Comparison of ENCODE assay signal across 24 cellular contexts in genomic region chr16:58472266-58472665, GRCh38. TPM values are rescaled to one million over a fixed set of nuclear protein-coding genes. Genes with fewer than 3 reads are reported as not detected.
DNase-seq lines count a peak whose midpoint lies in the region; ATAC-seq, FAIRE-seq and TF ChIP-seq lines count a peak whose summit lies in the region.
"Had no signal": no experiment of that assay in that cellular context is flagged by ENCODE, and none has a peak within 500 bp of the region (broad histone marks: within the 10 kb centered on the region; RNA-seq: fewer than 3 reads in every experiment).

No MANE protein-coding gene starts in this region.

- CTCF ChIA-PET in HepG2 (lab: Yijun Ruan, JAX; ENCODE audit: low intra/inter-chr PET ratio, low total read pairs), result no interaction called here
- CTCF ChIA-PET in T-cell (lab: Charles Lee), result no interaction called here

- no peak overlapping the region for H3K27ac Mint-ChIP-seq in endodermal cell
- H3K27ac Mint-ChIP-seq in T-cell, result no peak overlapping the region
- H3K27ac Mint-ChIP-seq: CD14-positive monocyte, GM23338 had no signal

- peaks cover 1 to 39% of the 10 kb centered on the region in 2 experiments; a peak in 2 of 5 replicates for H3K27me3 ChIP-seq in HepG2 (ENCODE audit: control insufficient read depth in 1 of 2, insufficient read depth in 2 of 2, low read length in 2 of 2)
- H3K27me3 ChIP-seq in right lobe of liver, result no peaks in the 10 kb centered on the region
- H3K27me3 ChIP-seq in endodermal cell (ENCODE audit: control insufficient read depth, insufficient read depth, low read length, poor library complexity, severe bottlenecking), result no peaks in the 10 kb centered on the region
- no peaks in the 10 kb centered on the region for H3K27me3 ChIP-seq in lung (ENCODE audit: control insufficient read depth, insufficient read depth)
- H3K27me3 ChIP-seq in upper lobe of right lung, result peaks cover 24% of the 10 kb centered on the region

- H3K36me3 ChIP-seq in HepG2 (replicated peaks in 1 of 2; ENCODE audit: control insufficient read depth in 1 of 2, insufficient read depth in 2 of 2, low read length in 2 of 2) (no peaks in the 10 kb centered on the region), right lobe of liver (no peaks in the 10 kb centered on the region), endodermal cell (ENCODE audit: control insufficient read depth, insufficient read depth, low read length) (peaks cover 8% of the 10 kb centered on the region), lung (ENCODE audit: control insufficient read depth in 2 of 2, insufficient read depth in 2 of 2, low read length in 2 of 2) (no peaks in the 10 kb centered on the region), upper lobe of right lung (no peaks in the 10 kb centered on the region)
- H3K36me3 ChIP-seq: SJSA1 had no signal

- H3K9me3 ChIP-seq in HepG2 (ENCODE audit: low read length) (no peaks in the 10 kb centered on the region), right lobe of liver (no peaks in the 10 kb centered on the region), endodermal cell (ENCODE audit: control insufficient read depth, low read length) (no peaks in the 10 kb centered on the region), lung (ENCODE audit: control insufficient read depth in 2 of 2, insufficient read depth in 1 of 2, low read length in 1 of 2) (no peaks in the 10 kb centered on the region), upper lobe of right lung (no peaks in the 10 kb centered on the region)
- H3K9me3 ChIP-seq: SJSA1 had no signal

- no TSS peak for BruUV-seq in HepG2 (replicated peaks; lab: Mats Ljungman, UMichigan)

- H3K9ac ChIP-seq in HepG2 (ENCODE audit: insufficient read depth, low read depth, low read length) (no peak overlapping the region), endodermal cell (ENCODE audit: extremely low read depth, low read length, poor library complexity, severe bottlenecking) (no peak overlapping the region)

- TF ChIP-seq POLR2A in HepG2 (IDR thresholded peaks at IDR 0.05; ENCODE audit: insufficient read depth in 1 of 2, low read depth in 2 of 2, low read length in 2 of 2) (no peak), right lobe of liver (IDR thresholded peaks at IDR 0.05) (no peak)

- TF ChIP-seq CTCF in HepG2 (CRISPR knock-in tag; IDR thresholded peaks at IDR 0.05) (no peak), right lobe of liver (IDR thresholded peaks at IDR 0.05) (no peak), endodermal cell (conservative IDR thresholded peaks at IDR 0.05) (no peak), lung (IDR thresholded peaks at IDR 0.05; ENCODE audit: control extremely low read depth, extremely low read depth) (no peak), upper lobe of right lung (IDR thresholded peaks at IDR 0.05) (no peak)

- H3K27me3 Mint-ChIP-seq in endodermal cell (ENCODE audit: insufficient read depth) (no peaks in the 10 kb centered on the region), T-cell (peaks cover 28 to 48% of the 10 kb centered on the region in 2 donors)

- FAIRE-seq in HepG2 (lab: Jason Lieb, UNC), result no peak
- FAIRE-seq: GM12878, K562 had no signal

- H3K79me2 ChIP-seq in HepG2 (ENCODE audit: insufficient read depth, low read length), result no peaks in the 10 kb centered on the region

- WGBS in HepG2 (ENCODE audit: low lambda C conversion rate), result 26% methylated on average over 9 of the region's 9 CpGs
- WGBS in right lobe of liver (ENCODE audit: insufficient coverage, low coverage, low lambda C conversion rate, missing lambda C conversion rate), result 60% methylated on average over 1 of the region's 9 CpGs
- WGBS in endodermal cell (ENCODE audit: insufficient coverage in 1 of 2, insufficient read length in 1 of 2), 2 experiments, result 90 to 98% methylated on average over 9 of the region's 9 CpGs
- 90 to 93% methylated on average over 9 of the region's 9 CpGs for WGBS in lung, 2 donors

- no peak overlapping the region for H3K4me2 ChIP-seq in HepG2 (ENCODE audit: low read depth, low read length)
- H3K4me2 ChIP-seq: GM23338 had no signal

- no peaks in the 10 kb centered on the region for H4K20me1 ChIP-seq in HepG2 (ENCODE audit: insufficient read depth, low read length)

- intact Hi-C loops in HepG2 (cut with micrococcal nuclease; ENCODE audit: unreplicated experiment), result no loop called here
- intact Hi-C loops in right lobe of liver (cut with DNase I), result no loop called here
- intact Hi-C loops in upper lobe of right lung (cut with DNase I), result loop anchor here (5.0 kb wide), 1 partner anchor 50 kb away; no protein-coding TSS in a partner anchor

- peaks cover 22% of the 10 kb centered on the region for H3K36me3 Mint-ChIP-seq in endodermal cell (ENCODE audit: low read depth)
- H3K36me3 Mint-ChIP-seq in T-cell, result no peaks in the 10 kb centered on the region
- H3K36me3 Mint-ChIP-seq: CD14-positive monocyte; CD8-positive, alpha-beta memory T cell had no signal

- H3K4me1 Mint-ChIP-seq in endodermal cell (peaks cover 50% of the 10 kb centered on the region), T-cell (no peaks in the 10 kb centered on the region)
- H3K4me1 Mint-ChIP-seq: CD14-positive monocyte; CD8-positive, alpha-beta memory T cell had no signal

- in situ Hi-C loops in HepG2 (cut with HindIII; ENCODE audit: extremely low pct_ligation_motif_present, low pct_unique_long_range_greater_than_20kb), result no loop called here

- POLR2A ChIA-PET in HepG2 (lab: Yijun Ruan, JAX) (no interaction called here), T-cell (lab: Charles Lee) (no interaction called here)

- peaks cover 5% of the 10 kb centered on the region for H3K9me3 Mint-ChIP-seq in endodermal cell
- no peaks in the 10 kb centered on the region for H3K9me3 Mint-ChIP-seq in T-cell
- H3K9me3 Mint-ChIP-seq: CD14-positive monocyte; CD8-positive, alpha-beta memory T cell; GM23338 had no signal

- TF ChIP-seq EP300 in HepG2 (IDR thresholded peaks at IDR 0.05; ENCODE audit: low read depth in 2 of 2, low read length in 2 of 2), result no peak
- TF ChIP-seq EP300 in HepG2 (CRISPR knock-in tag; IDR thresholded peaks at IDR 0.05; ENCODE audit: borderline replicate concordance), result no peak

- H3K4me1 ChIP-seq in HepG2 (ENCODE audit: insufficient read depth, low read length) (no peaks in the 10 kb centered on the region), right lobe of liver (no peaks in the 10 kb centered on the region), endodermal cell (ENCODE audit: control insufficient read depth, insufficient read depth, low read length) (peaks cover 22% of the 10 kb centered on the region), lung (ENCODE audit: control insufficient read depth in 2 of 2, insufficient read depth in 2 of 2, low read length in 2 of 2) (peaks cover 9 to 14% of the 10 kb centered on the region in 2 donors), upper lobe of right lung (no peaks in the 10 kb centered on the region)
- H3K4me1 ChIP-seq: SJSA1 had no signal

- no peak for TF ChIP-seq RAD21 in HepG2 (CRISPR knock-in tag; IDR thresholded peaks at IDR 0.05)

- H3K27ac ChIP-seq in HepG2 (ENCODE audit: extremely low read length, insufficient read depth, low read length), result no peak overlapping the region
- no peak overlapping the region for H3K27ac ChIP-seq in right lobe of liver
- H3K27ac ChIP-seq in endodermal cell (ENCODE audit: low read depth, low read length), result no peak overlapping the region
- H3K27ac ChIP-seq in lung (ENCODE audit: low read depth in 1 of 2, low read length in 1 of 2), result peak overlapping the region; percentile 6 to 63
- H3K27ac ChIP-seq in upper lobe of right lung, result peak overlapping the region; percentile 68
- H3K27ac ChIP-seq: SJSA1 had no signal

- peak; percentile 13; the same call in 1 of the 3 replicates for ATAC-seq in HepG2
- no peak for ATAC-seq in right lobe of liver
- ATAC-seq in lung (ENCODE audit: insufficient read depth, low FRiP score), result no peak
- ATAC-seq in upper lobe of right lung, result no peak
- no peak for ATAC-seq in T-cell (replicated peaks in 1 of 4)
- ATAC-seq: GM12878, PC-3 had no signal

- H2AFZ ChIP-seq in HepG2 (ENCODE audit: low read length), result no peak overlapping the region
- H2AFZ ChIP-seq: GM23338 had no signal

- DNase-seq in HepG2 (ENCODE audit: low spot score) (no peak), right lobe of liver (no peak), endodermal cell (peak; percentile 44), lung (ENCODE audit: low spot score) (no peak), upper lobe of right lung (no peak), amygdala (lab: John Stamatoyannopoulos, UW) (no peak), T-cell (no peak)
- DNase-seq: CD8-positive, alpha-beta memory T cell; DMS 273 treated with DMSO at 0.1 percent for 48 hours; EL; GDM1; H9; Kasumi-1; NCI-H1092 treated with DMSO at 0.1 percent for 48 hours; NCI-H1436; NCI-H187; NCI-H524 treated with DMSO at 0.1 percent for 48 hours; NCI-H774; PC-3 had no signal

- H3K4me3 Mint-ChIP-seq in endodermal cell (no peak overlapping the region), T-cell (no peak overlapping the region)
- H3K4me3 Mint-ChIP-seq: CD14-positive monocyte; CD8-positive, alpha-beta memory T cell; GM23338; H9 had no signal

- H3K4me3 ChIP-seq in HepG2 (replicated peaks in 1 of 3; ENCODE audit: insufficient read depth in 1 of 3, low read depth in 2 of 3, low read length in 3 of 3) (no peak overlapping the region), right lobe of liver (no peak overlapping the region), endodermal cell (ENCODE audit: low read length) (peak overlapping the region; percentile 72), lung (no peak overlapping the region), upper lobe of right lung (no peak overlapping the region)
- H3K4me3 ChIP-seq: GM12878, GM23338, K562, SJSA1 had no signal

RNA-seq across cellular contexts. Expression of gene NDRG4, which starts 27.7 kb away (rescaled TPM):
- 1.6 and 1.7 TPM in 2 replicates for total RNA-seq in HepG2 (2016; rRNA removed; fragmentation: Illumina TruSeq; extraction: Trizol)
- 0.20 and 1.1 TPM in 2 replicates for total RNA-seq in HepG2 (2016; cell fraction: cytosol; rRNA removed; fragmentation: Illumina TruSeq; extraction: Trizol; ENCODE audit: low read depth)
- total RNA-seq in HepG2 (2016; cell fraction: insoluble cytoplasmic fraction; rRNA removed; fragmentation: Illumina TruSeq; extraction: Trizol), result 1.5 and 2.0 TPM in 2 replicates
- 1.7 and 1.8 TPM in 2 replicates for total RNA-seq in HepG2 (2016; cell fraction: membrane; rRNA removed; fragmentation: Illumina TruSeq; extraction: Trizol)
- total RNA-seq in HepG2 (2016; cell fraction: nucleus; rRNA removed; fragmentation: Illumina TruSeq; extraction: Trizol), result 1.6 and 2.2 TPM in 2 replicates
- polyA plus RNA-seq in HepG2 (2011; rRNA removed), result 1.8 and 2.7 TPM in 2 replicates
- 1.8 and 2.5 TPM in 2 replicates for polyA plus RNA-seq in HepG2 (2011; cell fraction: cytosol; rRNA removed)
- polyA plus RNA-seq in HepG2 (2011; cell fraction: nucleus; rRNA removed), result 17.0 and 17.7 TPM in 2 replicates
- 2.3 and 6.3 TPM in 2 replicates for polyA plus RNA-seq in HepG2 (2012)
- 0.41 and 0.49 TPM in 2 replicates for polyA plus RNA-seq in HepG2 (2016; cell fraction: cytosol; fragmentation: Illumina TruSeq; extraction: Trizol; ENCODE audit: low read depth)
- polyA plus RNA-seq in HepG2 (2016; cell fraction: insoluble cytoplasmic fraction; fragmentation: Illumina TruSeq; extraction: Trizol; ENCODE audit: low read depth), result 0.75 and 2.0 TPM in 2 replicates
- polyA plus RNA-seq in HepG2 (2016; cell fraction: membrane; fragmentation: Illumina TruSeq; extraction: Trizol; ENCODE audit: low read depth), result 0.87 and 0.90 TPM in 2 replicates
- 2.5 TPM in 2 replicates for polyA plus RNA-seq in HepG2 (2016; cell fraction: nucleus; fragmentation: Illumina TruSeq; extraction: Trizol; ENCODE audit: insufficient read depth, low read depth)
- 0.07 and 9.4 TPM in 2 replicates for polyA minus RNA-seq in HepG2 (2011; rRNA and poly(A)+ RNA removed; ENCODE audit: low replicate concordance)
- polyA minus RNA-seq in HepG2 (2011; cell fraction: cytosol; rRNA and poly(A)+ RNA removed), result 1.2 and 1.8 TPM in 2 replicates
- polyA minus RNA-seq in HepG2 (2011; cell fraction: nucleus; rRNA and poly(A)+ RNA removed), result 3.3 and 6.0 TPM in 2 replicates
- total RNA-seq in right lobe of liver, result 1 to 10 TPM in 4 of 6 experiments, under 1 TPM in 2; 0.76 to 2.9 (median 2.1) TPM
- total RNA-seq in endodermal cell, result 10 to 100 TPM; 81.9 to 95.9 TPM
- polyA plus RNA-seq in endodermal cell (2013, experiment 1 of 2), result 76.8 TPM
- 71.1 TPM for polyA plus RNA-seq in endodermal cell (2013, experiment 2 of 2)
- total RNA-seq in lung, result 10 to 100 TPM; 10.7 to 18.7 TPM
- 10 to 100 TPM in 1 of 2 donors, 1 to 10 TPM in 1; 5.3 to 17.8 TPM for polyA plus RNA-seq in lung
- total RNA-seq in upper lobe of right lung, result 48.1 TPM
- 1 to 10 TPM in 4 of 5 donors, under 1 TPM in 1; 0.66 to 3.6 (median 1.7) TPM for total RNA-seq in T-cell
- polyA plus RNA-seq: CD14-positive monocyte had no signal

RNA-seq across cellular contexts. Expression of gene SETD6, which starts 43.1 kb away (rescaled TPM):
- 17.4 and 25.7 TPM in 2 replicates for total RNA-seq in HepG2 (2016; rRNA removed; fragmentation: Illumina TruSeq; extraction: Trizol)
- 4.8 and 5.1 TPM in 2 replicates for total RNA-seq in HepG2 (2016; cell fraction: cytosol; rRNA removed; fragmentation: Illumina TruSeq; extraction: Trizol; ENCODE audit: low read depth)
- 17.1 and 29.4 TPM in 2 replicates for total RNA-seq in HepG2 (2016; cell fraction: insoluble cytoplasmic fraction; rRNA removed; fragmentation: Illumina TruSeq; extraction: Trizol)
- total RNA-seq in HepG2 (2016; cell fraction: membrane; rRNA removed; fragmentation: Illumina TruSeq; extraction: Trizol), result 9.7 and 10.0 TPM in 2 replicates
- 32.2 and 34.9 TPM in 2 replicates for total RNA-seq in HepG2 (2016; cell fraction: nucleus; rRNA removed; fragmentation: Illumina TruSeq; extraction: Trizol)
- 24.0 and 25.9 TPM in 2 replicates for polyA plus RNA-seq in HepG2 (2011; rRNA removed)
- polyA plus RNA-seq in HepG2 (2011; cell fraction: cytosol; rRNA removed), result 13.1 and 16.9 TPM in 2 replicates
- 109 and 110 TPM in 2 replicates for polyA plus RNA-seq in HepG2 (2011; cell fraction: nucleus; rRNA removed)
- 25.0 and 25.7 TPM in 2 replicates for polyA plus RNA-seq in HepG2 (2012)
- 2.7 and 3.2 TPM in 2 replicates for polyA plus RNA-seq in HepG2 (2016; cell fraction: cytosol; fragmentation: Illumina TruSeq; extraction: Trizol; ENCODE audit: low read depth)
- 13.8 and 15.8 TPM in 2 replicates for polyA plus RNA-seq in HepG2 (2016; cell fraction: insoluble cytoplasmic fraction; fragmentation: Illumina TruSeq; extraction: Trizol; ENCODE audit: low read depth)
- 4.6 and 4.9 TPM in 2 replicates for polyA plus RNA-seq in HepG2 (2016; cell fraction: membrane; fragmentation: Illumina TruSeq; extraction: Trizol; ENCODE audit: low read depth)
- polyA plus RNA-seq in HepG2 (2016; cell fraction: nucleus; fragmentation: Illumina TruSeq; extraction: Trizol; ENCODE audit: insufficient read depth, low read depth), result 74.9 and 78.9 TPM in 2 replicates
- 26.6 and 40.3 TPM in 2 replicates for polyA minus RNA-seq in HepG2 (2011; rRNA and poly(A)+ RNA removed; ENCODE audit: low replicate concordance)
- polyA minus RNA-seq in HepG2 (2011; cell fraction: cytosol; rRNA and poly(A)+ RNA removed), result 11.5 and 12.7 TPM in 2 replicates
- polyA minus RNA-seq in HepG2 (2011; cell fraction: nucleus; rRNA and poly(A)+ RNA removed), result 48.7 and 56.2 TPM in 2 replicates
- total RNA-seq in right lobe of liver, result 10 to 100 TPM in 3 of 6 experiments, 1 to 10 TPM in 3; 6.8 to 14.5 (median 10.2) TPM
- 10 to 100 TPM; 37.2 to 42.3 TPM for total RNA-seq in endodermal cell
- polyA plus RNA-seq in endodermal cell (2013, experiment 1 of 2), result 26.0 TPM
- polyA plus RNA-seq in endodermal cell (2013, experiment 2 of 2), result 21.5 TPM
- 10 to 100 TPM; 16.5 to 21.5 TPM for total RNA-seq in lung
- polyA plus RNA-seq in lung, result 10 to 100 TPM; 10.6 to 14.8 TPM
- total RNA-seq in upper lobe of right lung, result 22.0 TPM
- total RNA-seq in T-cell, result 10 to 100 TPM; 29.6 to 44.2 (median 35.1) TPM

Comparison
In these comparisons a context has a peak if more than half of its experiments do, and no peak if none do; other contexts are left out.
1. H3K27ac ChIP-seq: peak in lung (2 of 2) and upper lobe of right lung (single experiment); none in HepG2 (single experiment), right lobe of liver (0 of 3) and endodermal cell (single experiment).